Comparison of ENCODE assay signal across 9 cellular contexts in the genomic region with DNA sequence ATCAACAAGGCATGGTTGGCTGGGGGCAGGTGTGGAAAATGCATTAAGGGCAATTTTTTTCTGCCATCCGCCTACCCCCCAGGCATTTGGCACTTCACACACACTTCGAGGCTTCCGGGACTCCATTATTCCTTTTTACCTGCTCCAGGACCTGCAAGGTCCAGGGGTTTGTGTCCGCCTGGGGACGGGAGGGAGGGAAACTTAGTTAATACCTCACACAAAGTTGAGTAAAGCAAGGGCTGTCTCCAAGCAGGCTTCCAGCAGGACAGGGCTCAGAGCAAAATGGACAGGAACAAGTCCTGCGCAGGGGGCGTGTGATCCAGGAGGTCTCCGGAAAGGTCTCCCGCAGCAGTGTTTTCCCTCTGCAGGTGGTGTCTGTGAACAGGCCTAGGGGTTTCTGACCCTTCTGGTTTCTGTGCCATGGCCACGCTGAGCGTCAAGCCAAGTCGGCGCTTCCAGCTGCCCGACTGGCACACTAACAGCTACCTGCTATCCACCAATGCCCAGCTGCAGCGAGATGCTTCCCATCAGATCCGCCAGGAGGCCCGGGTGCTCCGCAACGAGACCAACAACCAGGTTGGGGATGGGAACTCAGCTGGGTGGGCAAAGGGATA. TPM values are rescaled to one million over a fixed set of nuclear protein-coding genes. Genes with fewer than 3 reads are reported as not detected.
DNase-seq lines count a peak whose midpoint lies in the region; ATAC-seq and TF ChIP-seq lines count a peak whose summit lies in the region.
"Had no signal": no experiment of that assay in that cellular context is flagged by ENCODE, and none has a peak within 500 bp of the region (broad histone marks: within the 10 kb centered on the region; RNA-seq: fewer than 3 reads in every experiment).

No MANE protein-coding gene starts in this region.

- H3K27me3 ChIP-seq in A673 (replicated peaks; ENCODE audit: insufficient read depth, low read depth, low read length, poor library complexity) (no peaks in the 10 kb centered on the region), IMR-90 (ENCODE audit: control insufficient read depth, insufficient read depth, low read length) (no peaks in the 10 kb centered on the region; the same call in 1 of the 2 replicates), ectodermal cell (ENCODE audit: control insufficient read depth, insufficient read depth, low read length, poor library complexity, severe bottlenecking) (peaks cover 3% of the 10 kb centered on the region)

- H3K9me1 ChIP-seq in IMR-90 (ENCODE audit: insufficient read depth, low read length), result peaks cover 8% of the 10 kb centered on the region; the same call in 1 of the 2 replicates

- intact Hi-C loops in A673 (cut with micrococcal nuclease; ENCODE audit: unreplicated experiment) (no loop called here), IMR-90 (cut with micrococcal nuclease) (loop anchor here (10.0 kb wide), 1 partner anchor 150 kb away; a partner anchor contains a TSS)

- no peak overlapping the region for H3K18ac ChIP-seq in IMR-90 (ENCODE audit: low read depth, low read length)

- H4K8ac ChIP-seq in IMR-90 (ENCODE audit: low read depth in 2 of 2, low read length in 2 of 2), result no peak overlapping the region

- no peak overlapping the region for H3K9ac ChIP-seq in IMR-90 (ENCODE audit: low read depth, low read length)

- 43% methylated on average over 6 of the region's 19 CpGs; no CpG with 5 or more reads in 1 of the 2 experiments for WGBS in IMR-90 (ENCODE audit: extremely low coverage in 2 of 2, insufficient read length in 1 of 2), 2 experiments
- WGBS in ectodermal cell, 2 experiments, result 72 to 73% methylated on average over 19 of the region's 19 CpGs

- H3K23ac ChIP-seq in IMR-90 (ENCODE audit: low read depth, low read length), result no peak overlapping the region

- H2BK20ac ChIP-seq in IMR-90 (ENCODE audit: low read depth, low read length), result no peak overlapping the region

- no peaks in the 10 kb centered on the region for H3K36me3 ChIP-seq in A673 (ENCODE audit: insufficient read depth, low read length, poor library complexity, severe bottlenecking)
- H3K36me3 ChIP-seq in IMR-90 (ENCODE audit: control insufficient read depth, insufficient read depth, low read length), result no peaks in the 10 kb centered on the region
- H3K36me3 ChIP-seq in ectodermal cell (ENCODE audit: control insufficient read depth, insufficient read depth, low read length), result peaks cover 5% of the 10 kb centered on the region

- BruUV-seq in A673 (replicated peaks; lab: Mats Ljungman, UMichigan), result no TSS peak
- BruUV-seq in IMR-90 (replicated peaks; lab: Mats Ljungman, UMichigan), result no TSS peak

- no peak for TF ChIP-seq POLR2A in IMR-90 (IDR thresholded peaks at IDR 0.05; ENCODE audit: low read depth, low read length)

- H3K4me2 ChIP-seq in IMR-90 (ENCODE audit: low read depth, low read length), result peak overlapping the region; percentile 14

- H3K4me1 Mint-ChIP-seq in naive B cell, result peaks cover 5 to 10% (median 8%) of the 10 kb centered on the region in 3 donors

- peak overlapping the region; percentile 91 for H2AK9ac ChIP-seq in IMR-90 (replicated peaks; ENCODE audit: low read depth, low read length, poor library complexity)

- no peak for TF ChIP-seq CTCF in A673 (conservative IDR thresholded peaks at IDR 0.05; ENCODE audit: low read depth, low read length)
- no peak for TF ChIP-seq CTCF in IMR-90 (conservative IDR thresholded peaks at IDR 0.05; ENCODE audit: low read depth, low read length)

- H2BK120ac ChIP-seq in IMR-90 (ENCODE audit: low read depth, low read length), result no peak overlapping the region

- peaks cover 11 to 36% (median 19%) of the 10 kb centered on the region in 3 donors for H3K27me3 Mint-ChIP-seq in naive B cell

- no peaks in the 10 kb centered on the region for H3K9me3 Mint-ChIP-seq in naive B cell

- TF ChIP-seq RAD21 in IMR-90 (IDR thresholded peaks at IDR 0.05; ENCODE audit: low read length), result no peak

- H3K9me3 ChIP-seq in A673 (ENCODE audit: low read depth, low read length, poor library complexity, severe bottlenecking), result no peaks in the 10 kb centered on the region
- H3K9me3 ChIP-seq in IMR-90 (ENCODE audit: control insufficient read depth, insufficient read depth, low read length), result no peaks in the 10 kb centered on the region
- H3K9me3 ChIP-seq in ectodermal cell (ENCODE audit: control insufficient read depth, low read length), result no peaks in the 10 kb centered on the region

- peak overlapping the region in 7 of 8 donors; percentile 5 to 69 (median 45) for H3K4me3 Mint-ChIP-seq in naive B cell

- no peak for ATAC-seq in IMR-90 (ENCODE audit: low read depth)
- no peak for ATAC-seq in naive B cell (ENCODE audit: low read depth in 2 of 2)
- no peak for ATAC-seq in GM21619 (IDR thresholded peaks at IDR 0.05; ENCODE audit: unreplicated experiment)
- no peak for ATAC-seq in GM21515 (IDR thresholded peaks at IDR 0.05; ENCODE audit: unreplicated experiment)

- CTCF ChIA-PET in A673 (lab: Charles Lee), result no interaction called here
- CTCF ChIA-PET in IMR-90 (lab: Yijun Ruan, JAX), result no interaction called here

- H3K79me1 ChIP-seq in IMR-90 (ENCODE audit: low read depth in 1 of 2, low read length in 2 of 2), result peaks cover 5 to 9% of the 10 kb centered on the region in 2 experiments; a peak in 3 of 4 replicates

- no peaks in the 10 kb centered on the region for H3K36me3 Mint-ChIP-seq in naive B cell

- H4K5ac ChIP-seq in IMR-90 (ENCODE audit: low read depth, low read length), result no peak overlapping the region

- H2BK15ac ChIP-seq in IMR-90 (ENCODE audit: low read depth, low read length), result no peak overlapping the region

- H3K14ac ChIP-seq in IMR-90 (replicated peaks; ENCODE audit: low read depth, low read length), result peak overlapping the region; percentile 32; the same call in 1 of the 2 replicates

- H3K56ac ChIP-seq in IMR-90 (ENCODE audit: extremely low read depth, insufficient read depth, low read length), result no peak overlapping the region

- 0 out of 2 replicates have a peak, but pooled peaks cover 5% of the 10 kb centered on the region for H4K20me1 ChIP-seq in IMR-90 (ENCODE audit: insufficient read depth, low read length)

- no peak overlapping the region for H4K91ac ChIP-seq in IMR-90 (ENCODE audit: insufficient read depth, low read depth, low read length)

- no peak overlapping the region for H2BK5ac ChIP-seq in IMR-90 (ENCODE audit: low read depth, low read length, poor library complexity, severe bottlenecking)

- H3K27ac Mint-ChIP-seq in naive B cell, result peak overlapping the region in 1 of 6 donors; percentile 66

- H2AK5ac ChIP-seq in IMR-90 (ENCODE audit: low read depth, low read length), result no peak overlapping the region

- DNase-seq in A673 (ENCODE audit: low spot score) (no peak), IMR-90 (no peak), naive B cell (no peak), COR-L47 (lab: John Stamatoyannopoulos, UW) (no peak), HCEC 1CT (no peak)

- no peak overlapping the region for H3K4ac ChIP-seq in IMR-90 (ENCODE audit: low read depth, low read length)

- peak overlapping the region; percentile 57 for H3K4me3 ChIP-seq in A673 (ENCODE audit: low read depth, low read length, poor library complexity, severe bottlenecking)
- H3K4me3 ChIP-seq in IMR-90 (ENCODE audit: insufficient read depth, low read depth, low read length), result peak overlapping the region; percentile 31
- H3K4me3 ChIP-seq in ectodermal cell (ENCODE audit: insufficient read depth, low read depth, low read length), result peak overlapping the region; percentile 70

- H3K4me1 ChIP-seq in A673 (ENCODE audit: insufficient read depth, low read length, poor library complexity, severe bottlenecking), result no peaks in the 10 kb centered on the region
- 0 out of 2 replicates have a peak, but pooled peaks cover under 1% of the 10 kb centered on the region for H3K4me1 ChIP-seq in IMR-90 (ENCODE audit: control insufficient read depth, insufficient read depth, low read length)
- H3K4me1 ChIP-seq in ectodermal cell (ENCODE audit: control insufficient read depth, insufficient read depth, low read length), result peaks cover 11% of the 10 kb centered on the region

- POLR2A ChIA-PET in A673 (lab: Charles Lee; ENCODE audit: low non-redundant PET) (no interaction called here), IMR-90 (lab: Charles Lee; ENCODE audit: unreplicated experiment) (no interaction called here)

- H3K27ac ChIP-seq in A673 (ENCODE audit: low read depth, low read length, poor library complexity, severe bottlenecking) (peak overlapping the region; percentile 64), IMR-90 (ENCODE audit: insufficient read depth, low read length) (no peak overlapping the region), ectodermal cell (ENCODE audit: insufficient read depth, low read depth, low read length, poor library complexity, severe bottlenecking) (peak overlapping the region; percentile 80)

- in situ Hi-C loops in IMR-90 (cut with MboI; ENCODE audit: low sequenced_read_pairs), result no loop called here

- peak overlapping the region; percentile 95 for H2AFZ ChIP-seq in IMR-90 (replicated peaks; ENCODE audit: low read length, poor library complexity)

- dilution Hi-C loops in IMR-90 (cut with HindIII; ENCODE audit: low sequenced_read_pairs, unreplicated experiment), result no loop called here

RNA-seq across cellular contexts. Expression of a gene that starts 0.7 kb away (rescaled TPM):
- 2.8 and 4.6 TPM in 2 replicates for total RNA-seq in A673 (2021)
- total RNA-seq in IMR-90 (2012; rRNA removed), result 0.18 TPM in 1 of 2 replicates, not detected in the other
- polyA plus RNA-seq in IMR-90 (2012; rRNA removed), result 0.14 TPM in 1 of 2 replicates, not detected in the other
- 0.05 TPM in 1 of 2 replicates, not detected in the other for polyA plus RNA-seq in IMR-90 (2012; cell fraction: cytosol; rRNA removed)
- 0.44 and 0.58 TPM in 2 replicates for polyA plus RNA-seq in IMR-90 (2012; cell fraction: nucleus; rRNA removed; ENCODE audit: low replicate concordance)
- 12.6 TPM for polyA plus RNA-seq in ectodermal cell (2013, experiment 1 of 4)
- 11.9 TPM for polyA plus RNA-seq in ectodermal cell (2013, experiment 2 of 4)
- 13.5 TPM for polyA plus RNA-seq in ectodermal cell (2013, experiment 3 of 4)
- 12.5 TPM for polyA plus RNA-seq in ectodermal cell (2013, experiment 4 of 4)
- polyA plus RNA-seq in naive B cell (ENCODE audit: low read depth in 6 of 6), result not detected
- total RNA-seq: aorta had no signal

RNA-seq across cellular contexts. Expression of a gene that starts 4.1 kb away (rescaled TPM):
- total RNA-seq in A673 (2021) (34.2 and 37.2 TPM in 2 replicates), IMR-90 (2012; rRNA removed) (27.2 and 31.0 TPM in 2 replicates)
- polyA plus RNA-seq in IMR-90 (2012; rRNA removed) (37.1 and 37.2 TPM in 2 replicates), naive B cell (ENCODE audit: low read depth in 6 of 6) (10 to 100 TPM; 16.0 to 32.2 (median 19.2) TPM)
- 47.8 and 52.4 TPM in 2 replicates for polyA plus RNA-seq in IMR-90 (2012; cell fraction: cytosol; rRNA removed)
- 22.4 and 39.5 TPM in 2 replicates for polyA plus RNA-seq in IMR-90 (2012; cell fraction: nucleus; rRNA removed; ENCODE audit: low replicate concordance)
- polyA plus RNA-seq in ectodermal cell (2013, experiment 1 of 4), result 27.7 TPM
- polyA plus RNA-seq in ectodermal cell (2013, experiment 2 of 4), result 27.2 TPM
- 23.3 TPM for polyA plus RNA-seq in ectodermal cell (2013, experiment 3 of 4)
- polyA plus RNA-seq in ectodermal cell (2013, experiment 4 of 4), result 22.9 TPM

RNA-seq across cellular contexts. Expression of a gene that starts 40.4 kb away (rescaled TPM):
- total RNA-seq in A673 (2021) (0.22 and 0.24 TPM in 2 replicates), IMR-90 (2012; rRNA removed) (0.54 and 0.56 TPM in 2 replicates)
- polyA plus RNA-seq in IMR-90 (2012; rRNA removed) (0.83 and 1.1 TPM in 2 replicates), naive B cell (ENCODE audit: low read depth in 6 of 6) (under 1 TPM in 3 of 6 donors, not detected in 3; 0.10 to 0.25 (median 0.19) TPM)
- polyA plus RNA-seq in IMR-90 (2012; cell fraction: cytosol; rRNA removed), result 0.82 and 1.6 TPM in 2 replicates
- polyA plus RNA-seq in IMR-90 (2012; cell fraction: nucleus; rRNA removed; ENCODE audit: low replicate concordance), result 0.79 and 0.88 TPM in 2 replicates
- 0.09 TPM for polyA plus RNA-seq in ectodermal cell (2013, experiment 1 of 4)
- polyA plus RNA-seq in ectodermal cell (2013, experiment 2 of 4), result 0.12 TPM
- polyA plus RNA-seq in ectodermal cell (2013, experiment 3 of 4), result 0.27 TPM
- polyA plus RNA-seq in ectodermal cell (2013, experiment 4 of 4), result 0.32 TPM
